Comparison of ENCODE assay signal across 8 cellular contexts in genomic region chr5:37222181-37222580, GRCh38.
"Had no signal": no experiment of that assay in that cellular context is flagged by ENCODE, and none has a peak within 500 bp of the region (broad histone marks: within the 10 kb centered on the region; RNA-seq: fewer than 3 reads in every experiment).

No MANE protein-coding gene starts in this region.

- DNase-seq: GM23248, GOT3, H9, HCEC 1CT, IMR-90, Karpas-422, KBM-7 had no signal

- H3K4me3 Mint-ChIP-seq: H9 had no signal

- H3K4me3 ChIP-seq: GM23248 had no signal

- H3K27ac Mint-ChIP-seq: H9 had no signal

- H3K4me1 Mint-ChIP-seq: H9 had no signal

- H3K4me2 ChIP-seq: KMS-11 had no signal

- H2AFZ ChIP-seq: GM23248 had no signal

- H3K9me3 Mint-ChIP-seq: H9 had no signal

- H3K27ac ChIP-seq: GM23248, KMS-11 had no signal

- H3K9ac ChIP-seq: GM23248, KMS-11 had no signal
